In genomic region chr5:98927242-98927987, GRCh38 we compare ENCODE assay signal across 1 cellular context.
TF ChIP-seq lines count a peak whose summit lies in the region.

No MANE protein-coding gene starts in this region.

TF ChIP-seq in H1, 55 proteins besides CTCF, POLR2A, EP300 and RAD21:
- no peak for TF ChIP-seq CEBPB (IDR thresholded peaks at IDR 0.05; ENCODE audit: low read depth, low read length)
- TF ChIP-seq SIN3A (conservative IDR thresholded peaks at IDR 0.05 in 1 of 2, IDR thresholded peaks at IDR 0.05 in 1 of 2; ENCODE audit: low read depth in 1 of 2, low read length in 2 of 2) = no peak; a peak in 2 of 4 replicates
- no peak for TF ChIP-seq ATF3 (IDR thresholded peaks at IDR 0.05; ENCODE audit: insufficient read depth, low read depth, low read length)
- TF ChIP-seq SP1 (IDR thresholded peaks at IDR 0.05; ENCODE audit: low read depth, low read length) = no peak
- 0 out of 2 replicates have a peak, but pooled peaks have one; percentile 10 for TF ChIP-seq YY1 (IDR thresholded peaks at IDR 0.05; ENCODE audit: low read depth, low read length)
- peak; percentile 21 for TF ChIP-seq SAP30 (IDR thresholded peaks at IDR 0.05; ENCODE audit: insufficient read depth, insufficient replicate concordance, low read length)
- TF ChIP-seq JUND (IDR thresholded peaks at IDR 0.05; ENCODE audit: low read length) = no peak
- TF ChIP-seq CTBP2 (IDR thresholded peaks at IDR 0.05; ENCODE audit: borderline replicate concordance, insufficient read depth, insufficient read length, low read length) = no peak
- no peak for TF ChIP-seq CHD1 (IDR thresholded peaks at IDR 0.05; ENCODE audit: low read depth, low read length)
- no peak for TF ChIP-seq SIX5 (IDR thresholded peaks at IDR 0.05; ENCODE audit: low read depth, low read length)
- peak; percentile 40; the same call in 1 of the 2 replicates for TF ChIP-seq TAF1 (IDR thresholded peaks at IDR 0.05; ENCODE audit: low read depth, low read length)
- TF ChIP-seq POU5F1 (IDR thresholded peaks at IDR 0.05; ENCODE audit: low read depth, low read length) = no peak
- TF ChIP-seq SP2 (IDR thresholded peaks at IDR 0.05; ENCODE audit: low read length) = no peak
